Comparison of ENCODE assay signal across 18 cellular contexts in genomic region chr2:112201706-112202430, GRCh38. TPM values are rescaled to one million over a fixed set of nuclear protein-coding genes. Genes with fewer than 3 reads are reported as not detected.
A peak's percentile ranks its signal among the peaks of the same experiment; 100 is the strongest.
DNase-seq lines count a peak whose midpoint lies in the region; FAIRE-seq and TF ChIP-seq lines count a peak whose summit lies in the region.
"Had no signal": no experiment of that assay in that cellular context is flagged by ENCODE, and none has a peak within 500 bp of the region (broad histone marks: within the 10 kb centered on the region; RNA-seq: fewer than 3 reads in every experiment).

No MANE protein-coding gene starts in this region.

- no peak for TF ChIP-seq POLR2A in erythroblast (IDR thresholded peaks at IDR 0.05; ENCODE audit: low read length)

- FAIRE-seq in RCC 7860 (lab: Jason Lieb, UNC) = no peak
- FAIRE-seq: A204.1, D721Med, K562 had no signal

- DNase-seq in Ammon's horn (ENCODE audit: low spot score) = peak; percentile 18
- peak; percentile 32 for DNase-seq in NCI-H226
- peak; percentile 31 for DNase-seq in dermis blood vessel endothelial cell
- peak; percentile 17 for DNase-seq in iris pigment epithelial cell (ENCODE audit: low read depth)
- no peak for DNase-seq in erythroblast (lab: John Stamatoyannopoulos, UW)
- DNase-seq in activated CD8-positive, alpha-beta memory T cell treated with anti-CD3 and anti-CD28 coated beads for 24 hours = no peak
- no peak for DNase-seq in RCC 7860 (ENCODE audit: low spot score)
- DNase-seq in SW 1271 (lab: John Stamatoyannopoulos, UW) = no peak
- DNase-seq: EL, H7, MM.1S, NCI-H1048, NCI-H1436, NCI-H187 treated with DMSO at 0.1 percent for 48 hours, NCI-H2107 had no signal

RNA-seq across cellular contexts. Expression of gene ZC3H8, which starts 53.0 kb away (rescaled TPM):
- 7.3 and 8.5 TPM in 2 replicates for total RNA-seq in dermis blood vessel endothelial cell

Comparison
In these comparisons a context has a peak if more than half of its experiments do, and no peak if none do; other contexts are left out.
1. DNase-seq: peak in Ammon's horn (single experiment), NCI-H226 (single experiment), dermis blood vessel endothelial cell (single experiment) and iris pigment epithelial cell (single experiment); none in erythroblast (0 of 2), activated CD8-positive, alpha-beta memory T cell treated with anti-CD3 and anti-CD28 coated beads for 24 hours (single experiment), RCC 7860 (single experiment) and SW 1271 (0 of 2).